In genomic region chr6:167157867-167158266, GRCh38 we compare ENCODE assay signal across 17 cellular contexts. TPM values are rescaled to one million over a fixed set of nuclear protein-coding genes. Genes with fewer than 3 reads are reported as not detected.
"Had no signal": no experiment of that assay in that cellular context is flagged by ENCODE, and none has a peak within 500 bp of the region (broad histone marks: within the 10 kb centered on the region; RNA-seq: fewer than 3 reads in every experiment).

A gene with protein sequence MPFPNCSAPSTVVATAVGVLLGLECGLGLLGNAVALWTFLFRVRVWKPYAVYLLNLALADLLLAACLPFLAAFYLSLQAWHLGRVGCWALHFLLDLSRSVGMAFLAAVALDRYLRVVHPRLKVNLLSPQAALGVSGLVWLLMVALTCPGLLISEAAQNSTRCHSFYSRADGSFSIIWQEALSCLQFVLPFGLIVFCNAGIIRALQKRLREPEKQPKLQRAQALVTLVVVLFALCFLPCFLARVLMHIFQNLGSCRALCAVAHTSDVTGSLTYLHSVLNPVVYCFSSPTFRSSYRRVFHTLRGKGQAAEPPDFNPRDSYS (minus strand): TSS chr6:167157980. CDS start chr6:167157831, 149 bp downstream.

- H3K4me3 ChIP-seq: adrenal gland, gastrocnemius medialis, lower lobe of right lung had no signal

- H3K36me3 Mint-ChIP-seq: naive thymus-derived CD8-positive, alpha-beta T cell; type B pancreatic cell had no signal

- H3K27me3 Mint-ChIP-seq: effector memory CD8-positive, alpha-beta T cell had no signal

- H3K27ac ChIP-seq: adrenal gland, epithelial cell of prostate, gastrocnemius medialis, lower lobe of right lung had no signal

- H3K9me3 ChIP-seq: adrenal gland, gastrocnemius medialis, lower lobe of right lung had no signal

- H3K9me3 Mint-ChIP-seq: activated T-helper 2 cell treated with anti-CD3 and anti-CD28 coated beads, Interferon-gamma antibody, Interleukin-2, Interleukin-4, amounts not matched to agents 10 μg/mL and 5 μg/mL and 100 μg/mL, durations not matched to agents 14 hours and 24 hours and 36 hours; effector memory CD8-positive, alpha-beta T cell; naive thymus-derived CD8-positive, alpha-beta T cell; type B pancreatic cell had no signal

- H3K36me3 ChIP-seq: adrenal gland, gastrocnemius medialis, lower lobe of right lung had no signal

- H3K4me3 Mint-ChIP-seq: effector memory CD8-positive, alpha-beta T cell; naive thymus-derived CD8-positive, alpha-beta T cell; type B pancreatic cell had no signal

- DNase-seq: activated naive CD4-positive, alpha-beta T cell treated with anti-CD3 and anti-CD28 coated beads, Interleukin-2, amount 50 U/mL, for 16 hours; adrenal gland; effector memory CD8-positive, alpha-beta T cell; gastrocnemius medialis; hypothalamus; lower lobe of right lung; naive thymus-derived CD8-positive, alpha-beta T cell; nucleus accumbens; stimulated activated naive CD4-positive, alpha-beta T cell treated with Interleukin-2 at 50 U/mL for 16 hours had no signal

- ATAC-seq: activated CD4-positive, CD25-positive, alpha-beta regulatory T cell treated with anti-CD3 and anti-CD28 coated beads, Interleukin-2, amount 50 U/mL, for 24 hours; effector memory CD8-positive, alpha-beta T cell; gastrocnemius medialis; lower lobe of right lung; naive thymus-derived CD8-positive, alpha-beta T cell had no signal

- H3K4me1 ChIP-seq: adrenal gland, gastrocnemius medialis, lower lobe of right lung had no signal

- H3K27me3 ChIP-seq: adrenal gland had no signal

- H3K27ac Mint-ChIP-seq: activated T-helper 2 cell treated with anti-CD3 and anti-CD28 coated beads, Interferon-gamma antibody, Interleukin-2, Interleukin-4, amounts not matched to agents 10 μg/mL and 5 μg/mL and 100 μg/mL, durations not matched to agents 14 hours and 24 hours and 36 hours; effector memory CD8-positive, alpha-beta T cell; naive thymus-derived CD8-positive, alpha-beta T cell; progenitor cell of endocrine pancreas; type B pancreatic cell had no signal

RNA-seq across cellular contexts. Expression of the gene that starts here (rescaled TPM):
- total RNA-seq: activated T-helper 2 cell treated with anti-CD3 and anti-CD28 coated beads, Interferon-gamma antibody, Interleukin-2, Interleukin-4, amounts not matched to agents 10 μg/mL and 5 μg/mL and 100 μg/mL, durations not matched to agents 14 hours and 24 hours and 36 hours; adrenal gland; gastrocnemius medialis; lower lobe of right lung; mononuclear cell; naive thymus-derived CD8-positive, alpha-beta T cell; progenitor cell of endocrine pancreas; right cardiac atrium; T-helper 2 cell treated with Interferon-gamma antibody and Interleukin-4, amounts not matched to agents 100 ng/mL and 5 ng/mL, for 36 hours had no signal
- polyA plus RNA-seq: adrenal gland; naive thymus-derived CD8-positive, alpha-beta T cell; right cardiac atrium had no signal
